8 cellular contexts compared by ENCODE assay signal in genomic region chr1:25922064-25922632, GRCh38. TPM values are rescaled to one million over a fixed set of nuclear protein-coding genes. Genes with fewer than 3 reads are reported as not detected.
A peak's percentile ranks its signal among the peaks of the same experiment; 100 is the strongest.
DNase-seq lines count a peak whose midpoint lies in the region; ATAC-seq lines count a peak whose summit lies in the region.

No MANE protein-coding gene starts in this region.

- no peaks in the 10 kb centered on the region for H3K36me3 Mint-ChIP-seq in activated T-helper 17 cell treated with anti-CD3 and anti-CD28 coated beads, Interleukin-2, amount 50 U/mL, for 72 hours (ENCODE audit: low read depth)

- peak overlapping the region; percentile 74 for H3K27ac ChIP-seq in substantia nigra (ENCODE audit: low read depth, low read length, poor library complexity, severe bottlenecking)

- no peak for ATAC-seq in activated T-helper 17 cell treated with anti-CD3 and anti-CD28 coated beads, Interleukin-2, amount 50 U/mL, for 72 hours (replicated peaks)
- ATAC-seq in HG02623 (IDR thresholded peaks at IDR 0.05; ENCODE audit: unreplicated experiment) = no peak

- no peaks in the 10 kb centered on the region for H3K27me3 Mint-ChIP-seq in activated T-helper 17 cell treated with anti-CD3 and anti-CD28 coated beads, Interleukin-2, amount 50 U/mL, for 72 hours

- peak overlapping the region; percentile 80 for H3K4me3 Mint-ChIP-seq in activated T-helper 17 cell treated with anti-CD3 and anti-CD28 coated beads, Interleukin-2, amount 50 U/mL, for 72 hours

- peak overlapping the region; percentile 33 for H3K27ac Mint-ChIP-seq in activated T-helper 17 cell treated with anti-CD3 and anti-CD28 coated beads, Interleukin-2, amount 50 U/mL, for 72 hours

- H3K4me1 Mint-ChIP-seq in activated T-helper 17 cell treated with anti-CD3 and anti-CD28 coated beads, Interleukin-2, amount 50 U/mL, for 72 hours = peaks cover 12% of the 10 kb centered on the region

- no peaks in the 10 kb centered on the region for H3K9me3 Mint-ChIP-seq in activated T-helper 17 cell treated with anti-CD3 and anti-CD28 coated beads, Interleukin-2, amount 50 U/mL, for 72 hours

- DNase-seq in NCI-H2107 treated with DMSO at 0.1 percent for 48 hours (lab: John Stamatoyannopoulos, UW; ENCODE audit: unreplicated experiment) (peak; percentile 91), NCI-H2107 (lab: John Stamatoyannopoulos, UW) (no peak), iPS-NIHi7 (ENCODE audit: extremely low spot score) (peak; percentile 62), substantia nigra (lab: John Stamatoyannopoulos, UW) (peak in 1 of 49 donors; percentile 40), NCI-H128 (lab: John Stamatoyannopoulos, UW; ENCODE audit: unreplicated experiment) (no peak), NCI-H2227 treated with DMSO at 0.1 percent for 48 hours (lab: John Stamatoyannopoulos, UW) (no peak)

RNA-seq across cellular contexts. Expression of gene STMN1, which starts 15.9 kb away (rescaled TPM):
- 100 to 1,000 TPM; 376 to 423 TPM for total RNA-seq in activated T-helper 17 cell treated with anti-CD3 and anti-CD28 coated beads, Interleukin-2, amount 50 U/mL, for 72 hours

RNA-seq across cellular contexts. Expression of gene PAQR7, which starts 46.6 kb away (rescaled TPM):
- total RNA-seq in activated T-helper 17 cell treated with anti-CD3 and anti-CD28 coated beads, Interleukin-2, amount 50 U/mL, for 72 hours = 1 to 10 TPM; 5.7 to 7.2 TPM

Comparison
In these comparisons a context has a peak if more than half of its experiments do, and no peak if none do; other contexts are left out.
1. DNase-seq: peak in NCI-H2107 treated with DMSO at 0.1 percent for 48 hours (single experiment) and iPS-NIHi7 (single experiment); none in NCI-H2107 (single experiment), NCI-H128 (single experiment) and NCI-H2227 treated with DMSO at 0.1 percent for 48 hours (single experiment).